ENCODE assay signal across 8 cellular contexts in the genomic region with DNA sequence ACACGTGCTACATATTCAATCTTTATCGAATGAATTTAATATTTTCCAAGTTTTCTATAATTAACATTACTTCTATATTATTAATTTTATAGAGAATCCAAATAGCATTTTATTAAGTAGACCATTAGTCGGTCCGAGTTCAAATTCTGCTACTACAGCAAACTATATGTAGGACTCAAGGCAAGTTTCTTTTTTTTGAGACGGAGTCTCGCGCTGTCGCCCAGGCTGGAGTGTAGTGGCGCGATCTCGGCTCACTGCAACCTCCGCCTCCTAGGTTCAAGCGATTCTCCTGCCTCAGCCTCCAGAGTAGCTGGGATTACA. TPM values are rescaled to one million over a fixed set of nuclear protein-coding genes. Genes with fewer than 3 reads are reported as not detected.
DNase-seq lines count a peak whose midpoint lies in the region; ATAC-seq and TF ChIP-seq lines count a peak whose summit lies in the region.
"Not testable (repeated sequence)": the region's sequence is repeated elsewhere in the genome, so short reads cannot be mapped to it uniquely, and the experiment has no call there.

No MANE protein-coding gene starts in this region.

- H3K9ac ChIP-seq in MM.1S (ENCODE audit: low read length): peak overlapping the region; percentile 71

- H3K9me3 ChIP-seq in MM.1S (replicated peaks; ENCODE audit: insufficient read depth, low read length); mesodermal cell (ENCODE audit: control insufficient read depth, low read length): not testable (repeated sequence)

- H3K27ac ChIP-seq in MM.1S (ENCODE audit: low read length) (peak overlapping the region; percentile 70; the same call in 1 of the 2 replicates), foreskin keratinocyte (peak overlapping the region; percentile 40), mesodermal cell (ENCODE audit: low read depth, low read length, severe bottlenecking) (peak overlapping the region; percentile 89)

- 2 to 3% methylated on average over 7 to 9 of the region's 13 CpGs for WGBS in mesodermal cell (ENCODE audit: insufficient coverage in 2 of 2), 2 experiments

- H3K4me1 Mint-ChIP-seq in activated B cell treated with CpG ODN at 0.5 μM for 24 hours (peaks cover 34% of the 10 kb centered on the region), MCF 10A (ENCODE audit: insufficient read depth, unreplicated experiment) (peaks cover 13% of the 10 kb centered on the region)

- not testable (repeated sequence) for H3K9me2 ChIP-seq in MM.1S (replicated peaks; ENCODE audit: insufficient read depth, low read length)

- peak; percentile 8 for ATAC-seq in GM19455 (IDR thresholded peaks at IDR 0.05; ENCODE audit: unreplicated experiment)
- ATAC-seq in activated B cell treated with CpG ODN at 0.5 μM for 24 hours (ENCODE audit: low read depth): not testable (repeated sequence)
- peak; percentile 13 for ATAC-seq in foreskin keratinocyte

- H3K27ac Mint-ChIP-seq in activated B cell treated with CpG ODN at 0.5 μM for 24 hours: peak overlapping the region; percentile 93
- peak overlapping the region; percentile 99 for H3K27ac Mint-ChIP-seq in MCF 10A (ENCODE audit: low read depth, unreplicated experiment)

- not testable (repeated sequence) for H3K4me1 ChIP-seq in MM.1S (ENCODE audit: low read length); foreskin keratinocyte; mesodermal cell (ENCODE audit: control insufficient read depth, insufficient read depth, low read length, poor library complexity, severe bottlenecking)

- not testable (repeated sequence) for BruUV-seq in MCF 10A (replicated peaks; lab: Mats Ljungman, UMichigan)

- H3K4me2 ChIP-seq in MM.1S (ENCODE audit: low read depth, low read length): peak overlapping the region; percentile 35; the same call in 1 of the 2 replicates

- intact Hi-C loops in activated B cell treated with CpG ODN at 0.5 μM for 24 hours (cut with micrococcal nuclease): loop anchor here (1.0 to 5.0 kb wide), 6 partner anchors 102 to 1432 kb away; partner anchors contain the start of genes BIRC6, DPY30, FAM98A and SPAST
- intact Hi-C loops in MCF 10A (cut with micrococcal nuclease): loop anchor here (2.0 to 10.0 kb wide), 2 partner anchors 100 to 192 kb away; partner anchors contain the start of genes BIRC6 and SPAST

- not testable (repeated sequence) for H3F3A ChIP-seq in MM.1S (ENCODE audit: insufficient read depth, low read length)

- H3K4me3 Mint-ChIP-seq in activated B cell treated with CpG ODN at 0.5 μM for 24 hours (peak overlapping the region; percentile 98), MCF 10A (ENCODE audit: unreplicated experiment) (peak overlapping the region; percentile 99)

- DNase-seq in AG04449 (ENCODE audit: low read depth, low spot score); MM.1S; activated B cell treated with CpG ODN at 0.5 μM for 24 hours; MCF 10A (ENCODE audit: unreplicated experiment); skeletal muscle cell (ENCODE audit: low read depth): not testable (repeated sequence)
- DNase-seq in foreskin keratinocyte: peak in 1 of 2 donors; percentile 2

- H2AFZ ChIP-seq in MM.1S (ENCODE audit: low read length): peak overlapping the region; percentile 73

- not testable (repeated sequence) for H3K27me3 ChIP-seq in MM.1S (replicated peaks; ENCODE audit: insufficient read depth, low read length); foreskin keratinocyte

- not testable (repeated sequence) for H3K27me3 Mint-ChIP-seq in activated B cell treated with CpG ODN at 0.5 μM for 24 hours; MCF 10A (ENCODE audit: insufficient read depth, unreplicated experiment)

- not testable (repeated sequence) for H4K20me1 ChIP-seq in MM.1S (ENCODE audit: insufficient read depth, low read length)

- CTCF ChIA-PET in AG04449 (lab: Yijun Ruan, JAX): interaction anchor here (1.4 kb wide), 1 partner anchor 15 kb away, joined by 5 read pairs; no protein-coding TSS in a partner anchor
- CTCF ChIA-PET in activated B cell treated with CpG ODN at 0.5 μM for 24 hours (lab: Charles Lee); MCF 10A (lab: Yijun Ruan, JAX): not testable (repeated sequence)

- peaks cover 25% of the 10 kb centered on the region for H3K79me2 ChIP-seq in MM.1S (ENCODE audit: low read length)

- not testable (repeated sequence) for TF ChIP-seq CTCF in AG04449 (IDR thresholded peaks at IDR 0.05; ENCODE audit: insufficient read depth, low read length, missing control alignments); MM.1S (IDR thresholded peaks at IDR 0.05; ENCODE audit: low read length); activated B cell treated with CpG ODN at 0.5 μM for 24 hours (IDR thresholded peaks at IDR 0.05); MCF 10A (IDR thresholded peaks at IDR 0.05; ENCODE audit: unreplicated experiment); foreskin keratinocyte (conservative IDR thresholded peaks at IDR 0.05)

- POLR2A ChIA-PET in AG04449 (lab: Yijun Ruan, JAX): interaction anchor here (0.6 to 1.8 kb wide), 5 partner anchors 17 to 226 kb away, joined by 3 to 11 read pairs (median 3); partner anchors contain the start of genes DPY30 and SPAST
- POLR2A ChIA-PET in activated B cell treated with CpG ODN at 0.5 μM for 24 hours (lab: Charles Lee): interaction anchor here (0.8 to 2.4 kb wide), 10 partner anchors 15 to 1434 kb away, joined by 3 to 19 read pairs (median 4); partner anchors contain the start of genes DPY30, FAM98A, MEMO1 and SPAST
- POLR2A ChIA-PET in MCF 10A (lab: Yijun Ruan, JAX): interaction anchor here (0.6 to 3.2 kb wide), 21 partner anchors 8 to 214 kb away, joined by 3 to 43 read pairs (median 6); partner anchors contain the start of genes DPY30, SPAST and YIPF4

- peaks cover 17% of the 10 kb centered on the region for H3K36me3 Mint-ChIP-seq in activated B cell treated with CpG ODN at 0.5 μM for 24 hours (ENCODE audit: low read depth)
- peaks cover 18% of the 10 kb centered on the region for H3K36me3 Mint-ChIP-seq in MCF 10A (ENCODE audit: insufficient read depth, unreplicated experiment)

- not testable (repeated sequence) for H3K36me3 ChIP-seq in MM.1S (replicated peaks; ENCODE audit: insufficient read depth, low read length); mesodermal cell (ENCODE audit: control insufficient read depth, insufficient read depth, low read length)

- H3K4me3 ChIP-seq in AG04449 (ENCODE audit: low read depth, low read length) (peak overlapping the region; percentile 98), MM.1S (ENCODE audit: low read length) (peak overlapping the region; percentile 83), mesodermal cell (ENCODE audit: extremely low read depth, insufficient read depth, low read length, poor library complexity, severe bottlenecking) (peak overlapping the region; percentile 86), skeletal muscle cell (ENCODE audit: low read depth, low read length) (peak overlapping the region; percentile 98)

- H3K9me3 Mint-ChIP-seq in activated B cell treated with CpG ODN at 0.5 μM for 24 hours; MCF 10A (ENCODE audit: unreplicated experiment): not testable (repeated sequence)

RNA-seq across cellular contexts. Expression of gene SLC30A6, which starts 0.7 kb away (rescaled TPM):
- total RNA-seq in activated B cell treated with CpG ODN at 0.5 μM for 24 hours (15.6 and 17.2 TPM in 2 replicates), MCF 10A (2022) (21.8 and 32.2 TPM in 2 replicates), foreskin keratinocyte (21.4 and 22.0 TPM in 2 replicates)
- polyA plus RNA-seq in foreskin keratinocyte: 7.1 and 9.0 TPM in 2 replicates
- polyA plus RNA-seq in mesodermal cell (2013, experiment 1 of 2): 22.2 TPM
- 22.6 TPM for polyA plus RNA-seq in mesodermal cell (2013, experiment 2 of 2)
